Comparison of ENCODE assay signal across 16 cellular contexts in the genomic region with DNA sequence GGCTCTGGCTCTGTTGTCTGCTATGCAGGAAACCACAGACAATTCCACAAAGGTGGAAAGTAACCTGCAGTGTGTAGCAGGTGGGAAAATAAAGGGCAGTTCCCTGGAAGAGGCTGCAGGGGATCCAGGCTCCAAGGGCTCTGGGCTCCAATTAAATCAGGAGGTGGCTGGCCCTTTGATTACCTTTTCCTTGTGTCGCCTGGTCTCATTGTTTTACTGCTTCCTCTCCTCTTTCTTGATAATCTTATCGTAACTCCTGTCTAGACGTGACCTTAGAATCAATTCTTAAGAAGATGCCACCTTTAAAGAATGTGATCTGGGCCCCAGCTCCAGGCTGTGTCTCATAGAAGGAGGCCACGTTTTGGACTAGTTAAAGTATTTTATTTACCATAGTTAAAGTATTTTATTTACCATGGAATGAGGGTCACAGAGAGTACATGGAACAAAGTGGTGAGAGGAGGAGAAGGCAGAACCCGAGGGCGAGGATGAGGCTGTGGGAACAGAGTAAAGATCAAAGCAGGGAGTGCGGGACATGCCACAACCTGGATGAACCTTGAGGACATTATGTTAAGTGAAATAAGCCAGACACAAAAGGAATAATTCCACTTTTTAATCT.
DNase-seq lines count a peak whose midpoint lies in the region; ATAC-seq and TF ChIP-seq lines count a peak whose summit lies in the region.
"Had no signal": no experiment of that assay in that cellular context is flagged by ENCODE, and none has a peak within 500 bp of the region (broad histone marks: within the 10 kb centered on the region; RNA-seq: fewer than 3 reads in every experiment).

No MANE protein-coding gene starts in this region.

- BruUV-seq in Calu3 (replicated peaks; lab: Mats Ljungman, UMichigan) (no TSS peak), MCF 10A (replicated peaks; lab: Mats Ljungman, UMichigan) (no TSS peak)

- ATAC-seq in GM18907 (IDR thresholded peaks at IDR 0.05; ENCODE audit: unreplicated experiment): no peak

- H3K4me1 Mint-ChIP-seq in Calu3 (ENCODE audit: low read depth, unreplicated experiment) (peaks cover 14% of the 10 kb centered on the region), MCF 10A (ENCODE audit: insufficient read depth, unreplicated experiment) (no peaks in the 10 kb centered on the region)
- H3K4me1 Mint-ChIP-seq: B cell had no signal

- intact Hi-C loops in Calu3 (cut with micrococcal nuclease; ENCODE audit: unreplicated experiment): no loop called here
- intact Hi-C loops in MCF 10A (cut with micrococcal nuclease): no loop called here

- CTCF ChIA-PET in Calu3 (lab: Charles Lee) (no interaction called here), MCF 10A (lab: Yijun Ruan, JAX) (no interaction called here)

- DNase-seq in NCI-H748 (lab: John Stamatoyannopoulos, UW; ENCODE audit: unreplicated experiment): peak; percentile 3
- DNase-seq in NCI-H748 treated with DMSO at 0.1 percent for 48 hours (lab: John Stamatoyannopoulos, UW): no peak
- peak; percentile 80 for DNase-seq in NCI-H146 (lab: John Stamatoyannopoulos, UW)
- DNase-seq in fibroblast of villous mesenchyme (ENCODE audit: low read depth): peak; percentile 10
- no peak for DNase-seq in Calu3
- DNase-seq in stimulated activated CD4-positive, alpha-beta T cell treated with anti-CD3 and anti-CD28 coated beads, Interleukin-15, amount 100 ng/mL, for 24 hours: no peak
- DNase-seq in MCF 10A (ENCODE audit: unreplicated experiment): no peak
- DNase-seq: H7, MG63, NCI-H1048, NCI-H1694 treated with DMSO at 0.1 percent for 48 hours, NCI-H2107, NCI-H510A, PC-9 had no signal

- H3K4me3 Mint-ChIP-seq in Calu3 (ENCODE audit: low read depth, unreplicated experiment) (no peak overlapping the region), MCF 10A (ENCODE audit: unreplicated experiment) (no peak overlapping the region)
- H3K4me3 Mint-ChIP-seq: B cell had no signal

- POLR2A ChIA-PET in MCF 10A (lab: Yijun Ruan, JAX): no interaction called here

- no peak for TF ChIP-seq CTCF in fibroblast of villous mesenchyme (IDR thresholded peaks at IDR 0.05; ENCODE audit: insufficient read depth, low read depth, low read length)
- TF ChIP-seq CTCF in Calu3 (IDR thresholded peaks at IDR 0.05; ENCODE audit: unreplicated experiment): no peak
- no peak for TF ChIP-seq CTCF in MCF 10A (IDR thresholded peaks at IDR 0.05; ENCODE audit: unreplicated experiment)

- H3K9me3 Mint-ChIP-seq in Calu3 (ENCODE audit: low read depth, unreplicated experiment): peaks cover 4% of the 10 kb centered on the region
- H3K9me3 Mint-ChIP-seq in MCF 10A (ENCODE audit: unreplicated experiment): no peaks in the 10 kb centered on the region

- H3K36me3 Mint-ChIP-seq in Calu3 (ENCODE audit: insufficient read depth, unreplicated experiment) (no peaks in the 10 kb centered on the region), MCF 10A (ENCODE audit: insufficient read depth, unreplicated experiment) (no peaks in the 10 kb centered on the region)

- H3K4me3 ChIP-seq in fibroblast of villous mesenchyme (ENCODE audit: low read depth, low read length): no peak overlapping the region
- H3K4me3 ChIP-seq: MG63, PC-9 had no signal

- H3K27me3 Mint-ChIP-seq in Calu3 (ENCODE audit: unreplicated experiment): no peaks in the 10 kb centered on the region
- no peaks in the 10 kb centered on the region for H3K27me3 Mint-ChIP-seq in MCF 10A (ENCODE audit: insufficient read depth, unreplicated experiment)

- no peak overlapping the region for H3K27ac Mint-ChIP-seq in Calu3 (ENCODE audit: unreplicated experiment)
- H3K27ac Mint-ChIP-seq in MCF 10A (ENCODE audit: low read depth, unreplicated experiment): no peak overlapping the region
- H3K27ac Mint-ChIP-seq: B cell had no signal

Comparison
In these comparisons a context has a peak if more than half of its experiments do, and no peak if none do; other contexts are left out.
1. DNase-seq: peak in NCI-H748 (single experiment), NCI-H146 (single experiment) and fibroblast of villous mesenchyme (single experiment); none in NCI-H748 treated with DMSO at 0.1 percent for 48 hours (single experiment), Calu3 (single experiment), stimulated activated CD4-positive, alpha-beta T cell treated with anti-CD3 and anti-CD28 coated beads, Interleukin-15, amount 100 ng/mL, for 24 hours (single experiment) and MCF 10A (single experiment).